Comparison of ENCODE assay signal across 18 cellular contexts in the genomic region with DNA sequence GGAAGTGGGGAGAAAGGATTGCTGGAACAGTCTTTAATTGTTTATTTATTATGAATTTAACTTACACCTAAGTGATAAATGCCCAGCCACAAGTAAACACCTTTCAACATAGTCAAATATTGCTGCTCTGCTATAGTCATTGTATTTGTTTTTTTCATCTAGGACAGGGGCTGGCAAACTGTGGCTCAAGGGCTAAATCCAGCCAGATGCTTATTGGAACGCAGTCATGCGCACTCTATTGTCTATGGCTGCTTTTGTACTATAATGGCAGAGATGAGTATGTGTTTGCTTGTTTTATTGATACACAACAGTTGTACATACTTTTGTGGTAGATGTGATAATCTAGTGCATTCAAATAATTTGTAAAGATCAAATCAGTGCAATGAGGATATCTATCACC.
A peak's percentile ranks its signal among the peaks of the same experiment; 100 is the strongest.
DNase-seq lines count a peak whose midpoint lies in the region; ATAC-seq lines count a peak whose summit lies in the region.
"Had no signal": no experiment of that assay in that cellular context is flagged by ENCODE, and none has a peak within 500 bp of the region (broad histone marks: within the 10 kb centered on the region; RNA-seq: fewer than 3 reads in every experiment).

No MANE protein-coding gene starts in this region.

- H3K4me3 Mint-ChIP-seq in activated naive CD4-positive, alpha-beta T cell treated with anti-CD3 and anti-CD28 coated beads, Interleukin-2, amount 50 U/mL, for 24 hours, result no peak overlapping the region
- no peak overlapping the region for H3K4me3 Mint-ChIP-seq in T-cell
- H3K4me3 Mint-ChIP-seq: activated naive CD8-positive, alpha-beta T cell treated with anti-CD3 and anti-CD28 coated beads, Interleukin-2, amount 50 U/mL, for 24 hours; IgD-negative memory B cell; type B pancreatic cell had no signal

- CTCF ChIA-PET in T-cell (lab: Charles Lee), result no interaction called here

- H3K9me3 Mint-ChIP-seq in activated naive CD4-positive, alpha-beta T cell treated with anti-CD3 and anti-CD28 coated beads, Interleukin-2, amount 50 U/mL, for 24 hours, result no peaks in the 10 kb centered on the region
- no peaks in the 10 kb centered on the region for H3K9me3 Mint-ChIP-seq in activated naive CD4-positive, alpha-beta T cell treated with anti-CD3 and anti-CD28 coated beads, Interleukin-2, amount 50 U/mL, for 72 hours
- no peaks in the 10 kb centered on the region for H3K9me3 Mint-ChIP-seq in T-cell
- H3K9me3 Mint-ChIP-seq: activated naive CD8-positive, alpha-beta T cell treated with anti-CD3 and anti-CD28 coated beads, Interleukin-2, amount 50 U/mL, for 24 hours; IgD-negative memory B cell; type B pancreatic cell had no signal

- ATAC-seq in activated naive CD4-positive, alpha-beta T cell treated with anti-CD3 and anti-CD28 coated beads, Interleukin-2, amount 50 U/mL, for 72 hours, result no peak
- no peak for ATAC-seq in T-cell (replicated peaks in 1 of 4)
- no peak for ATAC-seq in GM21526 (IDR thresholded peaks at IDR 0.05; ENCODE audit: low FRiP score, unreplicated experiment)
- ATAC-seq: activated naive CD8-positive, alpha-beta T cell treated with anti-CD3 and anti-CD28 coated beads, Interleukin-2, amount 50 U/mL, for 24 hours; body of pancreas; lower lobe of right lung had no signal

- peak overlapping the region; percentile 31 for H3K27ac Mint-ChIP-seq in activated naive CD4-positive, alpha-beta T cell treated with anti-CD3 and anti-CD28 coated beads, Interleukin-2, amount 50 U/mL, for 24 hours
- H3K27ac Mint-ChIP-seq in activated naive CD4-positive, alpha-beta T cell treated with anti-CD3 and anti-CD28 coated beads, Interleukin-2, amount 50 U/mL, for 72 hours, result no peak overlapping the region
- H3K27ac Mint-ChIP-seq in T-cell, result peak overlapping the region; percentile 72
- H3K27ac Mint-ChIP-seq: activated naive CD8-positive, alpha-beta T cell treated with anti-CD3 and anti-CD28 coated beads, Interleukin-2, amount 50 U/mL, for 24 hours; type B pancreatic cell had no signal

- peaks cover 12% of the 10 kb centered on the region for H3K4me1 Mint-ChIP-seq in activated naive CD4-positive, alpha-beta T cell treated with anti-CD3 and anti-CD28 coated beads, Interleukin-2, amount 50 U/mL, for 24 hours
- peaks cover 5 to 14% (median 13%) of the 10 kb centered on the region in 3 donors for H3K4me1 Mint-ChIP-seq in T-cell

- DNase-seq in activated naive CD4-positive, alpha-beta T cell treated with anti-CD3 and anti-CD28 coated beads, Interleukin-2, amount 50 U/mL, for 72 hours (ENCODE audit: low spot score in 2 of 2), result no peak
- DNase-seq in T-cell (no peak), medulla oblongata (ENCODE audit: extremely low spot score) (peak; percentile 36), NCI-H2227 treated with DMSO at 0.1 percent for 48 hours (lab: John Stamatoyannopoulos, UW) (no peak), NCI-H446 (lab: John Stamatoyannopoulos, UW) (no peak), NCI-H82 treated with DMSO at 0.1 percent for 48 hours (lab: John Stamatoyannopoulos, UW; ENCODE audit: unreplicated experiment) (no peak)
- DNase-seq: activated CD4-positive, alpha-beta T cell treated with anti-CD3 and anti-CD28 coated beads for 48 hours; activated naive CD8-positive, alpha-beta T cell treated with anti-CD3 and anti-CD28 coated beads, Interleukin-2, amount 50 U/mL, for 24 hours; body of pancreas; DMS153; GF-D8; kidney; lower lobe of right lung; stomach had no signal

- peaks cover 12% of the 10 kb centered on the region for H3K36me3 Mint-ChIP-seq in activated naive CD4-positive, alpha-beta T cell treated with anti-CD3 and anti-CD28 coated beads, Interleukin-2, amount 50 U/mL, for 24 hours
- peaks cover 5 to 8% of the 10 kb centered on the region in 2 donors for H3K36me3 Mint-ChIP-seq in activated naive CD4-positive, alpha-beta T cell treated with anti-CD3 and anti-CD28 coated beads, Interleukin-2, amount 50 U/mL, for 72 hours
- H3K36me3 Mint-ChIP-seq in T-cell, result peaks cover 46% of the 10 kb centered on the region

- POLR2A ChIA-PET in T-cell (lab: Charles Lee), result no interaction called here

- H3K27me3 Mint-ChIP-seq in activated naive CD4-positive, alpha-beta T cell treated with anti-CD3 and anti-CD28 coated beads, Interleukin-2, amount 50 U/mL, for 24 hours, result no peaks in the 10 kb centered on the region
- no peaks in the 10 kb centered on the region for H3K27me3 Mint-ChIP-seq in T-cell
- H3K27me3 Mint-ChIP-seq: activated naive CD8-positive, alpha-beta T cell treated with anti-CD3 and anti-CD28 coated beads, Interleukin-2, amount 50 U/mL, for 24 hours; IgD-negative memory B cell; type B pancreatic cell had no signal

Comparison
In these comparisons a context has a peak if more than half of its experiments do, and no peak if none do; other contexts are left out.
1. H3K27ac Mint-ChIP-seq: peak in activated naive CD4-positive, alpha-beta T cell treated with anti-CD3 and anti-CD28 coated beads, Interleukin-2, amount 50 U/mL, for 24 hours (single experiment) and T-cell (2 of 2); none in activated naive CD4-positive, alpha-beta T cell treated with anti-CD3 and anti-CD28 coated beads, Interleukin-2, amount 50 U/mL, for 72 hours (0 of 2).